Comparison of ENCODE assay signal across 8 cellular contexts in the genomic region with DNA sequence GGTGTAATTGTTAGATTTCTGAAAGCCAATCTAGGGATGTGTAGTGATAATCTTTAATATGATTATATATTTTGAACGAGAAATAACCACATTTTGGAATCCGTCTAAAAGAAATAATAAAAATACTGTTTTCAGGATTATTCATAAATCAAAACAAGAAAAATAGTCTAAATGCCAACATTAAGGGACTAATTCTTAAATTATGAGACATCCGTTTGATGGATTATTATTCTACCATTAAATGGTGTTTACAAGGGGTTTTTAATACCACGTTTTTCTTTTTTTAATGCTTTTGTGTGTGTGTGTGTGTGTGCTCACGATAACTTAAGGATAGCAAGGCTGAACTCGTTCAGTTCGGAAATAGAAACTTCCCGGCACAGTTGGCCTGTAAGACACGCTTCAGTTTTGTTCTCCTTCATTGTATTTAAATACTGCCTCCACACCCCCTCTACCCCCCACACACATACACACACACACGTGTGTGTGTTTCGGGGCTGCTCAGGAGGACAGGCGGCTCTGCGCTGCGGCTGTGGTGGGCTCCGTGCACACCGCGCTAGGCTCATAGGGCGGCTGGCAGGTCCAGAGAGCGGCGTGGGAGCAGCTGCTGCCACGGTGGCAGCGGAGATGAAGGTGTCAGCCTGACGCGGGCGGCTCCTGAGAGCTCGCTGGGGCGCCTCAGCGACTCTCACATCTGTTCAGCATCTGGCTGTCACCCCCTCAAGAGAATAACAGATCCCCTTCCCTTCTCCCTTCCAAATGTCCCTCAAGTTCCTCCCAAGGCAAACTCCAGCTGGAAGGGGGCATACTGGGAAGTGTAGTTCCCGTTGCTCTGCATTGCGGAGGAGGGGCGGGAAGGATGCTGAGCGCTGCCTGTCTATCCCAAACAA. TPM values are rescaled to one million over a fixed set of nuclear protein-coding genes. Genes with fewer than 3 reads are reported as not detected.
DNase-seq lines count a peak whose midpoint lies in the region; ATAC-seq and TF ChIP-seq lines count a peak whose summit lies in the region.

No MANE protein-coding gene starts in this region.

- H3K4me3 ChIP-seq in OCI-LY1 (ENCODE audit: low read depth, low read length, poor library complexity, severe bottlenecking) (peak overlapping the region; percentile 43), body of pancreas (peak overlapping the region in 1 of 2 donors; percentile 9), subcutaneous abdominal adipose tissue (ENCODE audit: low read depth in 1 of 5, low read length in 5 of 5) (peak overlapping the region; percentile 56 to 65 (median 61)), WERI-Rb-1 (ENCODE audit: low read depth, low read length) (no peak overlapping the region), tibial nerve (peak overlapping the region in 2 of 4 donors; percentile 32 to 46)

- TF ChIP-seq EP300 in tibial nerve (IDR thresholded peaks at IDR 0.05), result peak in 1 of 2 donors; percentile 42

- peak; percentile 62 for ATAC-seq in body of pancreas
- peak; percentile 57 for ATAC-seq in left lobe of liver

- peak; percentile 25 for DNase-seq in GM03348 (ENCODE audit: low spot score)
- DNase-seq in body of pancreas, result peak in 3 of 4 donors; percentile 9 to 39 (median 23)
- no peak for DNase-seq in left lobe of liver (ENCODE audit: low spot score)
- DNase-seq in WERI-Rb-1, result no peak
- no peak for DNase-seq in pons (ENCODE audit: low spot score)
- no peak for DNase-seq in tibial nerve (ENCODE audit: low spot score in 2 of 2)

- H3K9me3 ChIP-seq in OCI-LY1 (ENCODE audit: low read length) (no peaks in the 10 kb centered on the region), body of pancreas (no peaks in the 10 kb centered on the region), subcutaneous abdominal adipose tissue (ENCODE audit: control insufficient read depth in 5 of 5, low read length in 5 of 5) (no peaks in the 10 kb centered on the region), WERI-Rb-1 (ENCODE audit: severe bottlenecking) (no peaks in the 10 kb centered on the region), tibial nerve (peaks cover 0 to 2% (median 0%) of the 10 kb centered on the region in 4 donors)

- intact Hi-C loops in body of pancreas (cut with DNase I), result no loop called here

- H3K4me1 ChIP-seq in OCI-LY1 (ENCODE audit: insufficient read depth, low read length, severe bottlenecking) (peaks cover 22% of the 10 kb centered on the region), body of pancreas (peaks cover 9% of the 10 kb centered on the region), subcutaneous abdominal adipose tissue (ENCODE audit: control insufficient read depth in 5 of 5, insufficient read depth in 5 of 5, low read length in 5 of 5) (peaks cover 0 to 8% (median 6%) of the 10 kb centered on the region in 5 donors), tibial nerve (peaks cover 0 to 14% (median 0%) of the 10 kb centered on the region in 4 donors)

- H3K9me2 ChIP-seq in OCI-LY1 (ENCODE audit: low read depth, low read length), result no peaks in the 10 kb centered on the region

- H3F3A ChIP-seq in OCI-LY1 (ENCODE audit: insufficient read depth, low read length), result no peaks in the 10 kb centered on the region

- TF ChIP-seq POLR2A in body of pancreas (IDR thresholded peaks at IDR 0.05) (no peak), tibial nerve (IDR thresholded peaks at IDR 0.05) (no peak)

- H3K79me2 ChIP-seq in OCI-LY1 (ENCODE audit: insufficient read depth, low read length), result no peaks in the 10 kb centered on the region

- H2AFZ ChIP-seq in OCI-LY1 (ENCODE audit: low read length), result no peak overlapping the region

- H3K4me2 ChIP-seq in OCI-LY1 (ENCODE audit: low read length), result peak overlapping the region; percentile 70

- H3K27me3 ChIP-seq in OCI-LY1 (ENCODE audit: insufficient read depth, low read length) (no peaks in the 10 kb centered on the region; the same call in 1 of the 2 replicates), body of pancreas (peaks cover 0 to 9% of the 10 kb centered on the region in 2 donors), subcutaneous abdominal adipose tissue (ENCODE audit: control insufficient read depth in 5 of 5, insufficient read depth in 4 of 5, low read length in 5 of 5) (peaks cover 13 to 43% (median 32%) of the 10 kb centered on the region in 5 donors), WERI-Rb-1 (ENCODE audit: insufficient read depth, low read depth, severe bottlenecking) (no peaks in the 10 kb centered on the region), tibial nerve (peaks cover 0 to 75% of the 10 kb centered on the region in 2 donors)

- whole genome bisulfite sequencing in body of pancreas, 2 donors, result 8 to 11% methylated on average over 24 to 32 of the region's 32 CpGs
- 8% methylated on average over 29 to 32 of the region's 32 CpGs for WGBS in tibial nerve, 2 donors

- no peak for TF ChIP-seq CTCF in OCI-LY1 (IDR thresholded peaks at IDR 0.05; ENCODE audit: low read length)
- no peak for TF ChIP-seq CTCF in body of pancreas (IDR thresholded peaks at IDR 0.05)
- TF ChIP-seq CTCF in WERI-Rb-1 (IDR thresholded peaks at IDR 0.05; ENCODE audit: low read depth, low read length), result no peak
- no peak for TF ChIP-seq CTCF in tibial nerve (IDR thresholded peaks at IDR 0.05)

- H3K36me3 ChIP-seq in OCI-LY1 (ENCODE audit: insufficient read depth, low read length), result no peaks in the 10 kb centered on the region
- no peaks in the 10 kb centered on the region for H3K36me3 ChIP-seq in body of pancreas (replicated peaks in 1 of 2; ENCODE audit: insufficient read depth in 1 of 2, low read depth in 2 of 2)
- no peaks in the 10 kb centered on the region for H3K36me3 ChIP-seq in subcutaneous abdominal adipose tissue (ENCODE audit: control insufficient read depth in 5 of 5, insufficient read depth in 5 of 5, low read length in 5 of 5)
- no peaks in the 10 kb centered on the region for H3K36me3 ChIP-seq in WERI-Rb-1
- H3K36me3 ChIP-seq in tibial nerve, result no peaks in the 10 kb centered on the region

- H3K27ac ChIP-seq in OCI-LY1 (ENCODE audit: low read depth, low read length, poor library complexity, severe bottlenecking) (peak overlapping the region; percentile 57), body of pancreas (no peak overlapping the region), subcutaneous abdominal adipose tissue (ENCODE audit: low read depth, low read length) (no peak overlapping the region), WERI-Rb-1 (no peak overlapping the region), tibial nerve (no peak overlapping the region)

- H3K9ac ChIP-seq in OCI-LY1 (ENCODE audit: low read length) (peak overlapping the region; percentile 12; the same call in 1 of the 2 replicates), subcutaneous abdominal adipose tissue (ENCODE audit: low read length in 5 of 5) (peak overlapping the region in 2 of 5 donors; percentile 25 to 49)

- no peaks in the 10 kb centered on the region for H4K20me1 ChIP-seq in OCI-LY1 (ENCODE audit: insufficient read depth, low read length)

RNA-seq across cellular contexts. Expression of a gene that starts 23.0 kb away (rescaled TPM):
- total RNA-seq in body of pancreas (10 to 100 TPM; 27.7 to 37.4 TPM), left lobe of liver (41.5 TPM), tibial nerve (10 to 100 TPM; 33.1 to 65.1 (median 41.1) TPM)

Comparison
In these comparisons a context has a peak if more than half of its experiments do, and no peak if none do; other contexts are left out.
1. DNase-seq: peak in GM03348 (single experiment) and body of pancreas (3 of 4); none in left lobe of liver (single experiment), WERI-Rb-1 (single experiment), pons (single experiment) and tibial nerve (0 of 2).